Comparison of ENCODE assay signal across 31 cellular contexts in the genomic region with DNA sequence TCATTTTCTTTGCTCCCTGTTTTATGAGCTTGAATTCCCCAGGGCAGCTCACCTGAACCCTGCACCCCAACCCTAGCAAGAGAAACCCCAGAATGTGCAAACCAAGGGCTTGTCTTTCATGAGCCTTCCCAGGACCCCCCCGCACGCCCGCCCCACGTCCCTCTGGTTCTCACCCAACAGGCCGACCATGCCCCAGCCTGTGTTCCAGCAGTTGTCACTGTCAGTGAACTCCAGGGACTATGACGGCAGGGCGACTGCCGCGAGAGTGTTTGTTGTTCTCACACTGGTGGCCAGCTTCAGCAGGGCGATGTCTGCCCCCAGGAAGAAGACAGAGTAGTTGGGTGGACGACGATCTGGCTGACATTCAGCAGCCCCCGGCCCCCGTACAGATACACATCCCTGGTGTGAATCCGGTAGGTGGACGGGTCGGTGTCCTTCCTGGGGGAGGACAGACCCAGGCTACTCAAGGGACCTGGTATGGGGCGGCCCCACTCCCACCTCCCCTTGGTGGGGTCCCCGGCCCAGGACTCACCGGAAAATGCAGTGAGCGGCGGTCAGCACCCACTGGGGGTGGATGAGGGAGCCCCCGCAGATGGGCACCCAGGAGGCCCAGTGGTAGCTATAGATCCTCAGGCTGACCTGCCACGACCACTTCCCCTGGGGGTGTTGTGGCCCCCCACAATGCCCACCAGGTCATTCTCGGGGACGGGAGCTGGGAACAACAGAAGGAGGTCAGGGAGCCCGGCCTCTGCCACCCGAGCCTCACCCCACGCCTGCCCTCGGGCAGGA. TPM values are rescaled to one million over a fixed set of nuclear protein-coding genes. Genes with fewer than 3 reads are reported as not detected.
"Had no signal": no experiment of that assay in that cellular context is flagged by ENCODE, and none has a peak within 500 bp of the region (broad histone marks: within the 10 kb centered on the region; RNA-seq: fewer than 3 reads in every experiment).

No MANE protein-coding gene starts in this region.

- H3K27ac Mint-ChIP-seq: activated naive CD4-positive, alpha-beta T cell treated with anti-CD3 and anti-CD28 coated beads for 36 hours; activated naive CD8-positive, alpha-beta T cell treated with anti-CD3 and anti-CD28 coated beads for 36 hours; effector memory CD8-positive, alpha-beta T cell; immature natural killer cell; mesothelial cell of epicardium had no signal

- FAIRE-seq: endothelial cell of umbilical vein, pancreas, small intestine had no signal

- H3K27me3 ChIP-seq: pancreas, testis had no signal

- H3K27ac ChIP-seq: adrenal gland, cardiac muscle cell, pancreas, prostate gland, testis, transverse colon had no signal

- H3K36me3 Mint-ChIP-seq: activated naive CD8-positive, alpha-beta T cell treated with anti-CD3 and anti-CD28 coated beads for 36 hours; brain; immature natural killer cell; mesothelial cell of epicardium; naive thymus-derived CD8-positive, alpha-beta T cell had no signal

- H3K9me3 ChIP-seq: adrenal gland, pancreas, prostate gland, testis, transverse colon had no signal

- DNase-seq: activated CD4-positive, alpha-beta T cell treated with anti-CD3 and anti-CD28 coated beads for 4 hours; activated CD4-positive, alpha-beta T cell treated with anti-CD3 and anti-CD28 coated beads, Interleukin-2, amount 50 U/mL, for 4 hours; activated CD4-positive, CD25-positive, alpha-beta regulatory T cell; activated CD8-positive, alpha-beta memory T cell treated with anti-CD3 and anti-CD28 coated beads for 24 hours; activated effector memory CD4-positive, alpha-beta T cell treated with Interleukin-2 at 50 U/mL for 16 hours; activated naive CD4-positive, alpha-beta T cell treated with anti-CD3 and anti-CD28 coated beads for 36 hours; activated naive CD8-positive, alpha-beta T cell treated with anti-CD3 and anti-CD28 coated beads for 36 hours; adrenal gland; cortex of kidney; effector memory CD8-positive, alpha-beta T cell; head of caudate nucleus; hypothalamus; immature natural killer cell; naive thymus-derived CD8-positive, alpha-beta T cell; retina; small intestine; stimulated activated naive CD4-positive, alpha-beta T cell; testis; transverse colon had no signal

- H3K36me3 ChIP-seq: adrenal gland, cardiac muscle cell, pancreas, prostate gland, transverse colon had no signal

- H3K9me3 Mint-ChIP-seq: activated naive CD4-positive, alpha-beta T cell treated with anti-CD3 and anti-CD28 coated beads for 36 hours; activated naive CD8-positive, alpha-beta T cell treated with anti-CD3 and anti-CD28 coated beads for 36 hours; effector memory CD8-positive, alpha-beta T cell; immature natural killer cell; mesothelial cell of epicardium; naive thymus-derived CD8-positive, alpha-beta T cell had no signal

- H3K4me3 Mint-ChIP-seq: activated naive CD4-positive, alpha-beta T cell treated with anti-CD3 and anti-CD28 coated beads for 36 hours; activated naive CD8-positive, alpha-beta T cell treated with anti-CD3 and anti-CD28 coated beads for 36 hours; brain; effector memory CD8-positive, alpha-beta T cell; immature natural killer cell; mesothelial cell of epicardium; naive thymus-derived CD8-positive, alpha-beta T cell had no signal

- H3K4me1 ChIP-seq: adrenal gland, pancreas, prostate gland had no signal

- H3K4me3 ChIP-seq: adrenal gland, cardiac muscle cell, pancreas, prostate gland, testis, transverse colon had no signal

RNA-seq across cellular contexts. Expression of a gene that starts 20.1 kb away (rescaled TPM):
- total RNA-seq: activated naive CD4-positive, alpha-beta T cell treated with anti-CD3 and anti-CD28 coated beads for 36 hours; activated naive CD8-positive, alpha-beta T cell treated with anti-CD3 and anti-CD28 coated beads for 36 hours; adrenal gland; aorta; cardiac muscle cell; cerebellum; endothelial cell of umbilical vein; fibroblast of lung; fibroblast of villous mesenchyme; kidney epithelial cell; mesothelial cell of epicardium; naive thymus-derived CD8-positive, alpha-beta T cell; T-helper 1 cell treated with Interleukin-12 subunit alpha and Interleukin-12 subunit beta and Interleukin-4 antibody, amounts not matched to agents 30 ng/mL and 1 ng/mL, for 36 hours had no signal
- polyA plus RNA-seq: cardiac muscle cell; endothelial cell of umbilical vein; fibroblast of lung; immature natural killer cell; naive thymus-derived CD8-positive, alpha-beta T cell had no signal

RNA-seq across cellular contexts. Expression of a gene that starts 35.5 kb away (rescaled TPM):
- total RNA-seq: activated naive CD4-positive, alpha-beta T cell treated with anti-CD3 and anti-CD28 coated beads for 36 hours; activated naive CD8-positive, alpha-beta T cell treated with anti-CD3 and anti-CD28 coated beads for 36 hours; cardiac muscle cell; endothelial cell of umbilical vein; fibroblast of lung; fibroblast of villous mesenchyme; kidney epithelial cell; mesothelial cell of epicardium; naive thymus-derived CD8-positive, alpha-beta T cell; T-helper 1 cell treated with Interleukin-12 subunit alpha and Interleukin-12 subunit beta and Interleukin-4 antibody, amounts not matched to agents 30 ng/mL and 1 ng/mL, for 36 hours had no signal
- polyA plus RNA-seq: cardiac muscle cell; endothelial cell of umbilical vein; fibroblast of lung; immature natural killer cell; naive thymus-derived CD8-positive, alpha-beta T cell had no signal

RNA-seq across cellular contexts. Expression of a gene that starts 46.0 kb away (rescaled TPM):
- total RNA-seq: activated naive CD4-positive, alpha-beta T cell treated with anti-CD3 and anti-CD28 coated beads for 36 hours; activated naive CD8-positive, alpha-beta T cell treated with anti-CD3 and anti-CD28 coated beads for 36 hours; cardiac muscle cell; cerebellum; endothelial cell of umbilical vein; fibroblast of lung; fibroblast of villous mesenchyme; kidney epithelial cell; mesothelial cell of epicardium; naive thymus-derived CD8-positive, alpha-beta T cell; T-helper 1 cell treated with Interleukin-12 subunit alpha and Interleukin-12 subunit beta and Interleukin-4 antibody, amounts not matched to agents 30 ng/mL and 1 ng/mL, for 36 hours had no signal
- polyA plus RNA-seq: cardiac muscle cell; endothelial cell of umbilical vein; fibroblast of lung; immature natural killer cell; naive thymus-derived CD8-positive, alpha-beta T cell had no signal

RNA-seq across cellular contexts. Expression of a gene that starts 50.9 kb away (rescaled TPM):
- total RNA-seq: activated naive CD4-positive, alpha-beta T cell treated with anti-CD3 and anti-CD28 coated beads for 36 hours; activated naive CD8-positive, alpha-beta T cell treated with anti-CD3 and anti-CD28 coated beads for 36 hours; cardiac muscle cell; cerebellum; endothelial cell of umbilical vein; fibroblast of lung; fibroblast of villous mesenchyme; kidney epithelial cell; mesothelial cell of epicardium; naive thymus-derived CD8-positive, alpha-beta T cell; prostate gland; T-helper 1 cell treated with Interleukin-12 subunit alpha and Interleukin-12 subunit beta and Interleukin-4 antibody, amounts not matched to agents 30 ng/mL and 1 ng/mL, for 36 hours had no signal
- polyA plus RNA-seq: endothelial cell of umbilical vein; fibroblast of lung; immature natural killer cell; naive thymus-derived CD8-positive, alpha-beta T cell had no signal
